ENCODE assay signal across 17 cellular contexts in the genomic region with DNA sequence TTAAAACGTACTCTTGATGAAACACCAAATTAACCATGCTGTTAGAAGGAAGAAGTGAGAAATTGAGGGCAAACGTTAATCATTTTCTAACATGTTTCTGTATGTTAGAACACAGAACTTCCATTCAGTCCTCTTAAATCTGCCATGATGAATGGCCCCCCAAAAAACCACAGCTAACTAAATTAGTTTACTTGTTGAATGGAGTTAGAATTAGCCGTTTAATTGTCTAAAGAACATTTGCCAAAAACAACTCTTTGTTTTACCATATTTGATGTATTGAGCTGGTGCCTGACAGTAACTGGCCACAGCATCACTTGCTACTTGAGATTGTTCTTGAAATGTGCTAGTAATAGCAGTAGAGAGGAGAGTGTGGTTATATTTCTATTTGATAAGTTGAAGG. TPM values are rescaled to one million over a fixed set of nuclear protein-coding genes. Genes with fewer than 3 reads are reported as not detected.
DNase-seq lines count a peak whose midpoint lies in the region; ATAC-seq and TF ChIP-seq lines count a peak whose summit lies in the region.
"Had no signal": no experiment of that assay in that cellular context is flagged by ENCODE, and none has a peak within 500 bp of the region (broad histone marks: within the 10 kb centered on the region; RNA-seq: fewer than 3 reads in every experiment).

No MANE protein-coding gene starts in this region.

- H3K9me2 ChIP-seq in DOHH2 (replicated peaks; ENCODE audit: control insufficient read depth, low read length) = no peaks in the 10 kb centered on the region

- POLR2A ChIA-PET in WTC11 (lab: Charles Lee) = interaction anchor here (2.2 kb wide), 1 partner anchor 12 kb away, joined by 5 read pairs; a partner anchor contains a TSS
- POLR2A ChIA-PET in activated CD4-positive, alpha-beta T cell treated with anti-CD3 and anti-CD28 coated beads, Interleukin-2, amount 10 ng/mL, durations not matched to agents 7 days and 5 days (lab: Charles Lee) = no interaction called here

- H3K27me3 ChIP-seq in DOHH2 (ENCODE audit: control insufficient read depth, low read length) = no peaks in the 10 kb centered on the region
- H3K27me3 ChIP-seq: brain microvascular endothelial cell had no signal

- CTCF ChIA-PET in WTC11 (lab: Charles Lee) = interaction anchor here (3.2 kb wide), 1 partner anchor 98 kb away, joined by 17 read pairs; a partner anchor contains a TSS
- CTCF ChIA-PET in activated CD4-positive, alpha-beta T cell treated with anti-CD3 and anti-CD28 coated beads, Interleukin-2, amount 10 ng/mL, durations not matched to agents 7 days and 5 days (lab: Charles Lee) = no interaction called here

- peaks cover 13% of the 10 kb centered on the region for H3K4me1 Mint-ChIP-seq in WTC11
- peaks cover 9% of the 10 kb centered on the region for H3K4me1 Mint-ChIP-seq in activated CD4-positive, alpha-beta T cell treated with anti-CD3 and anti-CD28 coated beads, Interleukin-2, amount 10 ng/mL, durations not matched to agents 7 days and 5 days

- H3F3A ChIP-seq in DOHH2 (ENCODE audit: control insufficient read depth, insufficient read depth) = peaks cover 24% of the 10 kb centered on the region

- H3K36me3 ChIP-seq in DOHH2 (ENCODE audit: control insufficient read depth, low read length) = peaks cover 5% of the 10 kb centered on the region
- H3K36me3 ChIP-seq: brain microvascular endothelial cell, WERI-Rb-1 had no signal

- peak overlapping the region; percentile 0; the same call in 1 of the 2 replicates for H3K27ac ChIP-seq in DOHH2 (ENCODE audit: low read depth, low read length)
- H3K27ac ChIP-seq: brain microvascular endothelial cell, WERI-Rb-1 had no signal

- peaks cover 26% of the 10 kb centered on the region for H3K79me2 ChIP-seq in DOHH2 (ENCODE audit: control insufficient read depth, low read length)

- H3K27me3 Mint-ChIP-seq in WTC11 (ENCODE audit: low read depth) = no peaks in the 10 kb centered on the region
- H3K27me3 Mint-ChIP-seq in activated CD4-positive, alpha-beta T cell treated with anti-CD3 and anti-CD28 coated beads, Interleukin-2, amount 10 ng/mL, durations not matched to agents 7 days and 5 days = no peaks in the 10 kb centered on the region

- H3K4me2 ChIP-seq in DOHH2 (ENCODE audit: low read length) = peak overlapping the region; percentile 39

- TF ChIP-seq CTCF in DOHH2 (IDR thresholded peaks at IDR 0.05; ENCODE audit: low read depth, low read length, poor library complexity, severe bottlenecking) (no peak), WTC11 (IDR thresholded peaks at IDR 0.05) (no peak)

- H4K20me1 ChIP-seq in DOHH2 (ENCODE audit: control insufficient read depth, insufficient read depth, low read depth, low read length) = no peaks in the 10 kb centered on the region

- no peaks in the 10 kb centered on the region for H3K36me3 Mint-ChIP-seq in WTC11
- no peaks in the 10 kb centered on the region for H3K36me3 Mint-ChIP-seq in activated CD4-positive, alpha-beta T cell treated with anti-CD3 and anti-CD28 coated beads, Interleukin-2, amount 10 ng/mL, durations not matched to agents 7 days and 5 days (ENCODE audit: low read depth)

- H3K4me1 ChIP-seq in DOHH2 (ENCODE audit: control insufficient read depth, low read length) = peaks cover 80% of the 10 kb centered on the region

- H3K9me3 Mint-ChIP-seq in WTC11 = no peaks in the 10 kb centered on the region
- no peaks in the 10 kb centered on the region for H3K9me3 Mint-ChIP-seq in activated CD4-positive, alpha-beta T cell treated with anti-CD3 and anti-CD28 coated beads, Interleukin-2, amount 10 ng/mL, durations not matched to agents 7 days and 5 days
- H3K9me3 Mint-ChIP-seq: activated naive CD4-positive, alpha-beta T cell treated with anti-CD3 and anti-CD28 coated beads for 36 hours had no signal

- DNase-seq in WTC11 (ENCODE audit: low spot score) (no peak), GM03348 (ENCODE audit: low spot score) (no peak), NCI-H2227 (lab: John Stamatoyannopoulos, UW; ENCODE audit: unreplicated experiment) (no peak)
- DNase-seq in activated CD4-positive, alpha-beta T cell treated with anti-CD3 and anti-CD28 coated beads, Interleukin-2, amount 50 U/mL, for 4 hours = no peak
- DNase-seq in activated CD4-positive, alpha-beta T cell treated with anti-CD3 and anti-CD28 coated beads, Interleukin-2, amount 10 ng/mL, durations not matched to agents 7 days and 5 days = no peak
- DNase-seq: activated naive CD4-positive, alpha-beta T cell treated with anti-CD3 and anti-CD28 coated beads for 36 hours; brain microvascular endothelial cell; NCI-H1436; NCI-H446 treated with DMSO at 0.1 percent for 48 hours; occipital lobe; stimulated activated CD4-positive, alpha-beta T cell treated with anti-CD3 and anti-CD28 coated beads, Interleukin-4, amount 100 ng/mL, for 4 hours; trophoblast cell; WERI-Rb-1 had no signal

- H3K9me3 ChIP-seq in DOHH2 (ENCODE audit: control insufficient read depth, insufficient read depth, low read length) = no peaks in the 10 kb centered on the region

- ATAC-seq in GM19395 (IDR thresholded peaks at IDR 0.05; ENCODE audit: unreplicated experiment) (peak; percentile 66), HG03108 (IDR thresholded peaks at IDR 0.05; ENCODE audit: unreplicated experiment) (peak; percentile 61), WTC11 (no peak)
- ATAC-seq: sciatic nerve had no signal

- 0 out of 2 replicates have a peak overlapping the region, but pooled peaks have one; percentile 2 for H3K27ac Mint-ChIP-seq in WTC11
- H3K27ac Mint-ChIP-seq in activated CD4-positive, alpha-beta T cell treated with anti-CD3 and anti-CD28 coated beads, Interleukin-2, amount 10 ng/mL, durations not matched to agents 7 days and 5 days = no peak overlapping the region
- H3K27ac Mint-ChIP-seq: activated naive CD4-positive, alpha-beta T cell treated with anti-CD3 and anti-CD28 coated beads for 36 hours had no signal

- H3K4me3 ChIP-seq in DOHH2 (ENCODE audit: low read length) = peak overlapping the region; percentile 11; the same call in 1 of the 2 replicates

- no peak overlapping the region for H3K4me3 Mint-ChIP-seq in WTC11
- no peak overlapping the region for H3K4me3 Mint-ChIP-seq in activated CD4-positive, alpha-beta T cell treated with anti-CD3 and anti-CD28 coated beads, Interleukin-2, amount 10 ng/mL, durations not matched to agents 7 days and 5 days
- H3K4me3 Mint-ChIP-seq: activated naive CD4-positive, alpha-beta T cell treated with anti-CD3 and anti-CD28 coated beads for 36 hours had no signal

TF ChIP-seq in WTC11, 78 proteins besides CTCF, POLR2A, EP300 and RAD21:
- TF ChIP-seq FOXJ3 (CRISPR knock-in tag; IDR thresholded peaks at IDR 0.05; ENCODE audit: borderline replicate concordance) (no peak), CREM (CRISPR knock-in tag; IDR thresholded peaks at IDR 0.05) (no peak), ZNF396 (CRISPR knock-in tag; IDR thresholded peaks at IDR 0.05; ENCODE audit: borderline replicate concordance) (no peak), CBFB (CRISPR knock-in tag; IDR thresholded peaks at IDR 0.05; ENCODE audit: low read depth) (no peak), MYBL2 (CRISPR knock-in tag; IDR thresholded peaks at IDR 0.05) (no peak)
- TF ChIP-seq, protein P1, sequence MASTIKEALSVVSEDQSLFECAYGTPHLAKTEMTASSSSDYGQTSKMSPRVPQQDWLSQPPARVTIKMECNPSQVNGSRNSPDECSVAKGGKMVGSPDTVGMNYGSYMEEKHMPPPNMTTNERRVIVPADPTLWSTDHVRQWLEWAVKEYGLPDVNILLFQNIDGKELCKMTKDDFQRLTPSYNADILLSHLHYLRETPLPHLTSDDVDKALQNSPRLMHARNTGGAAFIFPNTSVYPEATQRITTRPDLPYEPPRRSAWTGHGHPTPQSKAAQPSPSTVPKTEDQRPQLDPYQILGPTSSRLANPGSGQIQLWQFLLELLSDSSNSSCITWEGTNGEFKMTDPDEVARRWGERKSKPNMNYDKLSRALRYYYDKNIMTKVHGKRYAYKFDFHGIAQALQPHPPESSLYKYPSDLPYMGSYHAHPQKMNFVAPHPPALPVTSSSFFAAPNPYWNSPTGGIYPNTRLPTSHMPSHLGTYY (CRISPR knock-in tag; IDR thresholded peaks at IDR 0.05) = no peak
- TF ChIP-seq, protein P2, sequence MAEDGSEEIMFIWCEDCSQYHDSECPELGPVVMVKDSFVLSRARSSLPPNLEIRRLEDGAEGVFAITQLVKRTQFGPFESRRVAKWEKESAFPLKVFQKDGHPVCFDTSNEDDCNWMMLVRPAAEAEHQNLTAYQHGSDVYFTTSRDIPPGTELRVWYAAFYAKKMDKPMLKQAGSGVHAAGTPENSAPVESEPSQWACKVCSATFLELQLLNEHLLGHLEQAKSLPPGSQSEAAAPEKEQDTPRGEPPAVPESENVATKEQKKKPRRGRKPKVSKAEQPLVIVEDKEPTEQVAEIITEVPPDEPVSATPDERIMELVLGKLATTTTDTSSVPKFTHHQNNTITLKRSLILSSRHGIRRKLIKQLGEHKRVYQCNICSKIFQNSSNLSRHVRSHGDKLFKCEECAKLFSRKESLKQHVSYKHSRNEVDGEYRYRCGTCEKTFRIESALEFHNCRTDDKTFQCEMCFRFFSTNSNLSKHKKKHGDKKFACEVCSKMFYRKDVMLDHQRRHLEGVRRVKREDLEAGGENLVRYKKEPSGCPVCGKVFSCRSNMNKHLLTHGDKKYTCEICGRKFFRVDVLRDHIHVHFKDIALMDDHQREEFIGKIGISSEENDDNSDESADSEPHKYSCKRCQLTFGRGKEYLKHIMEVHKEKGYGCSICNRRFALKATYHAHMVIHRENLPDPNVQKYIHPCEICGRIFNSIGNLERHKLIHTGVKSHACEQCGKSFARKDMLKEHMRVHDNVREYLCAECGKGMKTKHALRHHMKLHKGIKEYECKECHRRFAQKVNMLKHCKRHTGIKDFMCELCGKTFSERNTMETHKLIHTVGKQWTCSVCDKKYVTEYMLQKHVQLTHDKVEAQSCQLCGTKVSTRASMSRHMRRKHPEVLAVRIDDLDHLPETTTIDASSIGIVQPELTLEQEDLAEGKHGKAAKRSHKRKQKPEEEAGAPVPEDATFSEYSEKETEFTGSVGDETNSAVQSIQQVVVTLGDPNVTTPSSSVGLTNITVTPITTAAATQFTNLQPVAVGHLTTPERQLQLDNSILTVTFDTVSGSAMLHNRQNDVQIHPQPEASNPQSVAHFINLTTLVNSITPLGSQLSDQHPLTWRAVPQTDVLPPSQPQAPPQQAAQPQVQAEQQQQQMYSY (CRISPR knock-in tag; IDR thresholded peaks at IDR 0.05) = no peak

RNA-seq across cellular contexts. Expression of a gene that starts 12.7 kb away (rescaled TPM):
- 26.6 to 31.6 TPM (median 28.1 TPM) in 3 replicates for total RNA-seq in WTC11 (2021)
- total RNA-seq in activated CD4-positive, alpha-beta T cell treated with anti-CD3 and anti-CD28 coated beads, Interleukin-2, amount 10 ng/mL, durations not matched to agents 7 days and 5 days = 1 to 10 TPM; 5.1 to 6.9 TPM

RNA-seq across cellular contexts. Expression of a gene that starts 45.6 kb away (rescaled TPM):
- total RNA-seq in WTC11 (2021) = 52.8 to 103 TPM (median 53.7 TPM) in 3 replicates
- under 1 TPM; 0.25 to 0.35 TPM for total RNA-seq in activated CD4-positive, alpha-beta T cell treated with anti-CD3 and anti-CD28 coated beads, Interleukin-2, amount 10 ng/mL, durations not matched to agents 7 days and 5 days

Comparison
In these comparisons a context has a peak if more than half of its experiments do, and no peak if none do; other contexts are left out.
1. RNA of a gene that starts 45.6 kb away (total RNA-seq): 52.8 to 103 TPM in WTC11; 0.25 to 0.35 TPM in activated CD4-positive, alpha-beta T cell treated with anti-CD3 and anti-CD28 coated beads, Interleukin-2, amount 10 ng/mL, durations not matched to agents 7 days and 5 days; every median in the first group is over 10 times any median in the second.